8 cellular contexts compared by ENCODE assay signal in the genomic region with DNA sequence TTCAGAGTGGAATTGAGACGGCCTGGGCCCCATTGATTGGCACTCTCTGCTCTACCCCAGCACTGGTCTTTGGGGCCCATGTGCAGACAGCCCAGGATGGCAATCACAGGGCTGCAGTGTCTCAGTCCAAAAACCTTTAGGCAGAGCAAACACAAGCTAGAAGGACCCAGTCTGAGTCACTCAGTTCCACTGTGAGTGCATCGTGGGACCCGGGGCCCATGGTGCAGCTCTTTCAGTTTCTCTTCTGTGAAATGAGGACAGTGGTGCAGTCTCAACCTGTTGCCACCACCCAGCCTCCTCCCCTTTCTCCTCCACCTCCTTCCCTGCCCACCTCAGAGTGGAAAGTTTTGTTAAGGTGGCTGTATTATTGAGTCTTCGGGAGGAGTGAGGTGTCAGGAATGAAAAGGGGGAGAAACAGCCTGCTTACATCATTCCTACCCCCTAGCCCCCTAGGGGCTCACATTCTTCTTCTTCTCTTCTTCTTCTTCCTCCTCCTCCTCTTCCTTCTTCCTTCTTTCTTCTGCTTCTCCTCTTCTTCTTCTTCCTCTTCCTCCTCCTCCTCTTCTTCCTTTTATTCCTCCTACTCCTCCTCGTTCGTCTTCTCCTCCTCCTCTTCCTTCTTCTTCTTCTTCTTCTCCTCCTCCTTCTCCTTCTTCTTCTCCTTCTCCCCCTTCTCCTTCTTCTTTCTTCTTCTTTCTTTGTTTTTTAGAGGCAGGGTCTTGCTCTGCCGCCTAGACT. TPM values are rescaled to one million over a fixed set of nuclear protein-coding genes. Genes with fewer than 3 reads are reported as not detected.
A peak's percentile ranks its signal among the peaks of the same experiment; 100 is the strongest.
DNase-seq lines count a peak whose midpoint lies in the region; ATAC-seq and TF ChIP-seq lines count a peak whose summit lies in the region.

No MANE protein-coding gene starts in this region.

- peaks cover 11% of the 10 kb centered on the region for H3K36me3 Mint-ChIP-seq in activated CD8-positive, alpha-beta T cell treated with anti-CD3 and anti-CD28 coated beads, Interleukin-2, amount 10 ng/mL, durations not matched to agents 7 days and 5 days (ENCODE audit: low read depth)

- H3K9me3 Mint-ChIP-seq in activated CD8-positive, alpha-beta T cell treated with anti-CD3 and anti-CD28 coated beads, Interleukin-2, amount 10 ng/mL, durations not matched to agents 7 days and 5 days (ENCODE audit: insufficient read depth): peaks cover 9% of the 10 kb centered on the region

- DNase-seq in activated CD8-positive, alpha-beta T cell treated with anti-CD3 and anti-CD28 coated beads, Interleukin-2, amount 10 ng/mL, durations not matched to agents 7 days and 5 days: peak; percentile 88
- DNase-seq in stimulated activated CD4-positive, alpha-beta T cell treated with anti-CD3 and anti-CD28 coated beads, Interleukin-1b, Interleukin-23, amount 100 ng/mL, for 24 hours (ENCODE audit: low read depth in 4 of 4, low spot score in 1 of 4): peak; percentile 48 to 81 (median 62)
- no peak for DNase-seq in omental fat pad (ENCODE audit: low spot score)
- DNase-seq in DMS79 (lab: John Stamatoyannopoulos, UW): no peak
- DNase-seq in KG1 (lab: John Stamatoyannopoulos, UW): no peak
- DNase-seq in retina: no peak

- POLR2A ChIA-PET in activated CD8-positive, alpha-beta T cell treated with anti-CD3 and anti-CD28 coated beads, Interleukin-2, amount 10 ng/mL, durations not matched to agents 7 days and 5 days (lab: Charles Lee): interaction anchor here (1.0 to 1.3 kb wide), 5 partner anchors 28 to 97 kb away, joined by 3 to 5 read pairs (median 4); no protein-coding TSS in a partner anchor

- peaks cover 61% of the 10 kb centered on the region for H3K4me1 Mint-ChIP-seq in activated CD8-positive, alpha-beta T cell treated with anti-CD3 and anti-CD28 coated beads, Interleukin-2, amount 10 ng/mL, durations not matched to agents 7 days and 5 days (ENCODE audit: low read depth)

- no peaks in the 10 kb centered on the region for H3K27me3 Mint-ChIP-seq in activated CD8-positive, alpha-beta T cell treated with anti-CD3 and anti-CD28 coated beads, Interleukin-2, amount 10 ng/mL, durations not matched to agents 7 days and 5 days (ENCODE audit: low read depth)

- TF ChIP-seq CTCF in omental fat pad (IDR thresholded peaks at IDR 0.05): no peak

- CTCF ChIA-PET in activated CD8-positive, alpha-beta T cell treated with anti-CD3 and anti-CD28 coated beads, Interleukin-2, amount 10 ng/mL, durations not matched to agents 7 days and 5 days (lab: Charles Lee): interaction anchor here (0.5 to 10.2 kb wide), 15 partner anchors 12 to 198 kb away, joined by 3 to 169 read pairs (median 4); partner anchors contain the start of gene CARD11

- peak overlapping the region; percentile 92 for H3K27ac Mint-ChIP-seq in activated CD8-positive, alpha-beta T cell treated with anti-CD3 and anti-CD28 coated beads, Interleukin-2, amount 10 ng/mL, durations not matched to agents 7 days and 5 days

- peak; percentile 91 for ATAC-seq in GM18909 (IDR thresholded peaks at IDR 0.05; ENCODE audit: poor library complexity, unreplicated experiment)
- peak; percentile 82 for ATAC-seq in HG03066 (IDR thresholded peaks at IDR 0.05; ENCODE audit: low read depth, unreplicated experiment)
- ATAC-seq in activated CD8-positive, alpha-beta T cell treated with anti-CD3 and anti-CD28 coated beads, Interleukin-2, amount 10 ng/mL, durations not matched to agents 7 days and 5 days: peak; percentile 96
- no peak for ATAC-seq in omental fat pad (ENCODE audit: low FRiP score)

- H3K4me3 Mint-ChIP-seq in activated CD8-positive, alpha-beta T cell treated with anti-CD3 and anti-CD28 coated beads, Interleukin-2, amount 10 ng/mL, durations not matched to agents 7 days and 5 days: peak overlapping the region; percentile 64

RNA-seq across cellular contexts. Expression of gene CARD11, which starts 19.5 kb away (rescaled TPM):
- 100 to 1,000 TPM; 178 TPM for total RNA-seq in activated CD8-positive, alpha-beta T cell treated with anti-CD3 and anti-CD28 coated beads, Interleukin-2, amount 10 ng/mL, durations not matched to agents 7 days and 5 days
- 1 to 10 TPM in 2 of 4 donors, under 1 TPM in 2; 0.75 to 1.4 (median 1.0) TPM for total RNA-seq in omental fat pad

Comparison
In these comparisons a context has a peak if more than half of its experiments do, and no peak if none do; other contexts are left out.
1. DNase-seq: peak in activated CD8-positive, alpha-beta T cell treated with anti-CD3 and anti-CD28 coated beads, Interleukin-2, amount 10 ng/mL, durations not matched to agents 7 days and 5 days (single experiment) and stimulated activated CD4-positive, alpha-beta T cell treated with anti-CD3 and anti-CD28 coated beads, Interleukin-1b, Interleukin-23, amount 100 ng/mL, for 24 hours (4 of 4); none in omental fat pad (single experiment), DMS79 (single experiment), KG1 (single experiment) and retina (single experiment).
2. RNA of gene CARD11, which starts 19.5 kb away (total RNA-seq): 178 TPM in activated CD8-positive, alpha-beta T cell treated with anti-CD3 and anti-CD28 coated beads, Interleukin-2, amount 10 ng/mL, durations not matched to agents 7 days and 5 days; 0.75 to 1.4 TPM in omental fat pad; every median in the first group is over 10 times any median in the second.